ENCODE assay signal across 1 cellular context in genomic region chr4:13656569-13656988, GRCh38.
TF ChIP-seq lines count a peak whose summit lies in the region.

No MANE protein-coding gene starts in this region.

TF ChIP-seq in SK-N-SH treated with all-trans-retinoic acid at 6 μM for 48 hours, 23 proteins besides CTCF, POLR2A, EP300 and RAD21 (continued from another document):
- TF ChIP-seq POU6F1 (CRISPR knock-in tag; IDR thresholded peaks at IDR 0.05; ENCODE audit: borderline replicate concordance, low read depth), result no peak
- TF ChIP-seq ZNF565 (CRISPR knock-in tag; conservative IDR thresholded peaks at IDR 0.05; ENCODE audit: low read depth), result no peak
- no peak for TF ChIP-seq SNAI2 (CRISPR knock-in tag; IDR thresholded peaks at IDR 0.05)
- TF ChIP-seq BACH2 (CRISPR knock-in tag; IDR thresholded peaks at IDR 0.05; ENCODE audit: borderline replicate concordance), result no peak
- no peak for TF ChIP-seq TOX (CRISPR knock-in tag; IDR thresholded peaks at IDR 0.05; ENCODE audit: borderline replicate concordance)
- no peak for TF ChIP-seq ZNF70 (CRISPR knock-in tag; IDR thresholded peaks at IDR 0.05)
- no peak for TF ChIP-seq PATZ1 (CRISPR knock-in tag; IDR thresholded peaks at IDR 0.05; ENCODE audit: borderline replicate concordance)
- no peak for TF ChIP-seq ZC3H10 (CRISPR knock-in tag; IDR thresholded peaks at IDR 0.05)
- no peak for TF ChIP-seq ZFP3 (CRISPR knock-in tag; IDR thresholded peaks at IDR 0.05)
- TF ChIP-seq PPARA (CRISPR knock-in tag; IDR thresholded peaks at IDR 0.05; ENCODE audit: borderline replicate concordance), result no peak
- TF ChIP-seq GLIS3 (CRISPR knock-in tag; IDR thresholded peaks at IDR 0.05), result no peak
- TF ChIP-seq ARNTL (CRISPR knock-in tag; IDR thresholded peaks at IDR 0.05; ENCODE audit: borderline replicate concordance, low read depth), result no peak
- TF ChIP-seq CSRNP3 (CRISPR knock-in tag; IDR thresholded peaks at IDR 0.05), result no peak
